22 cellular contexts compared by ENCODE assay signal in the genomic region with DNA sequence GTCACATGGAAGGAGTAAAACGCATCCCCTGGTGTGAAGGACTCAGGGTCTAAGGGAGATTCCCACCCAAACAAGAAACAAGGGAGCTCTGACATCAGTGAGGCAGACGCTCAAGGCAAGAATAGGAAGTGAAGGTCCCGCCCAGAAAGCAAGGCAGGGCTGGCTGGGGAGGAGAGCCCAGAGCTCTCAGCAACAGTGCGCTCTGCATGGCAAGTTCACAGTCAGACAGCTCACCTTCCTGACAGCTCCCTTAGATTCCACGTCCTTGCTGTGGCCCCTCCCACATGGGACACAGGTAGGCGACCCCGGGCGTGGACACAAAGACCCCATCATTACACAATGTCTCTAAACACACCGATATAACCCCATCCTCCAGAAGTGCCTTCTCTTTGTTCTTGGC.
DNase-seq lines count a peak whose midpoint lies in the region; ATAC-seq, FAIRE-seq and TF ChIP-seq lines count a peak whose summit lies in the region.
"Had no signal": no experiment of that assay in that cellular context is flagged by ENCODE, and none has a peak within 500 bp of the region (broad histone marks: within the 10 kb centered on the region; RNA-seq: fewer than 3 reads in every experiment).

No MANE protein-coding gene starts in this region.

- no peak for FAIRE-seq in kidney (lab: Jason Lieb, UNC)
- FAIRE-seq: A549, D721Med, H54 had no signal

- H3K9ac ChIP-seq in kidney (ENCODE audit: low read length in 2 of 2), result no peak overlapping the region
- H3K9ac ChIP-seq: BLaER1 treated with 17β-estradiol and CSF1 and Interleukin-3, amounts not matched to agents 10 nM and 100 nM had no signal

- H3K4me3 ChIP-seq in HEK293 (ENCODE audit: low read depth, low read length) (no peak overlapping the region), kidney (ENCODE audit: low read length in 2 of 2) (no peak overlapping the region), upper lobe of right lung (no peak overlapping the region)
- H3K4me3 ChIP-seq: A549; BLaER1 treated with 17β-estradiol and CSF1 and Interleukin-3, amounts not matched to agents 10 nM and 100 nM; MG63 had no signal

- H3K27ac ChIP-seq in HEK293 (ENCODE audit: extremely low read depth, low read depth, low read length) (no peak overlapping the region), kidney (ENCODE audit: low read depth in 2 of 2, low read length in 2 of 2) (no peak overlapping the region), upper lobe of right lung (no peak overlapping the region)
- H3K27ac ChIP-seq: A549; BLaER1 treated with 17β-estradiol and CSF1 and Interleukin-3, amounts not matched to agents 10 nM and 100 nM had no signal

- H3K9me3 ChIP-seq in HEK293 (ENCODE audit: control insufficient read depth, insufficient read depth, low read depth, low read length), result no peaks in the 10 kb centered on the region
- no peaks in the 10 kb centered on the region for H3K9me3 ChIP-seq in kidney (ENCODE audit: control insufficient read depth in 1 of 2, low read length in 2 of 2)
- H3K9me3 ChIP-seq in upper lobe of right lung, result no peaks in the 10 kb centered on the region
- H3K9me3 ChIP-seq: A549; BLaER1 treated with 17β-estradiol and CSF1 and Interleukin-3, amounts not matched to agents 10 nM and 100 nM; MG63 had no signal

- POLR2A ChIA-PET in HEK293 (lab: Yijun Ruan, JAX), result no interaction called here

- intact Hi-C loops in kidney (cut with DNase I) (no loop called here), upper lobe of right lung (cut with DNase I) (no loop called here)

- DNase-seq in ecto neural progenitor cell (ENCODE audit: low spot score) (peak; percentile 30), kidney (peak; percentile 48), upper lobe of right lung (peak; percentile 38), dermis blood vessel endothelial cell (no peak), NCI-H82 (lab: John Stamatoyannopoulos, UW) (no peak), SHP77 treated with DMSO at 0.1 percent for 48 hours (lab: John Stamatoyannopoulos, UW) (no peak)
- DNase-seq: AML-193; CD4-positive, alpha-beta T cell; HFFc6; IMR-90; KG1; MG63; NCI-H2029; NCI-H345; NCI-H510A treated with DMSO at 0.1 percent for 48 hours; Right ventricle myocardium superior; RPMI8226 had no signal

- ATAC-seq in upper lobe of right lung, result peak; percentile 7
- ATAC-seq: A549 had no signal

- H3K4me1 ChIP-seq in HEK293 (ENCODE audit: control insufficient read depth, insufficient read depth, low read length), result no peaks in the 10 kb centered on the region
- H3K4me1 ChIP-seq in kidney (ENCODE audit: control insufficient read depth in 1 of 2, insufficient read depth in 1 of 2, low read depth in 1 of 2, low read length in 2 of 2), result no peaks in the 10 kb centered on the region
- H3K4me1 ChIP-seq in upper lobe of right lung, result no peaks in the 10 kb centered on the region
- H3K4me1 ChIP-seq: A549; BLaER1 treated with 17β-estradiol and CSF1 and Interleukin-3, amounts not matched to agents 10 nM and 100 nM had no signal

- H3K36me3 ChIP-seq in HEK293 (ENCODE audit: control insufficient read depth in 2 of 2, insufficient read depth in 1 of 2, low read length in 2 of 2) (no peaks in the 10 kb centered on the region), kidney (ENCODE audit: control insufficient read depth in 1 of 2, insufficient read depth in 2 of 2, low read length in 2 of 2) (no peaks in the 10 kb centered on the region), upper lobe of right lung (no peaks in the 10 kb centered on the region)
- H3K36me3 ChIP-seq: BLaER1 treated with 17β-estradiol and CSF1 and Interleukin-3, amounts not matched to agents 10 nM and 100 nM; MG63 had no signal

- CTCF ChIA-PET in HEK293 (lab: Yijun Ruan, JAX), result no interaction called here

- no peaks in the 10 kb centered on the region for H3K27me3 ChIP-seq in upper lobe of right lung
- H3K27me3 ChIP-seq: BLaER1 treated with 17β-estradiol and CSF1 and Interleukin-3, amounts not matched to agents 10 nM and 100 nM; MG63 had no signal

- no peak for TF ChIP-seq CTCF in HEK293 (tag by site-specific recombination; IDR thresholded peaks at IDR 0.05)
- TF ChIP-seq CTCF in kidney (IDR thresholded peaks at IDR 0.05; ENCODE audit: borderline replicate concordance, extremely low read depth, insufficient read depth), result no peak
- TF ChIP-seq CTCF in upper lobe of right lung (IDR thresholded peaks at IDR 0.05), result no peak

TF ChIP-seq in HEK293, 187 proteins besides CTCF, POLR2A, EP300 and RAD21:
- no peak for TF ChIP-seq ZNF341 (tag by site-specific recombination; IDR thresholded peaks at IDR 0.05; ENCODE audit: low read depth)
- TF ChIP-seq ZBTB17 (tag by site-specific recombination; IDR thresholded peaks at IDR 0.05), result peak; percentile 25; the same call in 1 of the 2 replicates

Comparison
In these comparisons a context has a peak if more than half of its experiments do, and no peak if none do; other contexts are left out.
1. DNase-seq: peak in ecto neural progenitor cell (single experiment), kidney (single experiment) and upper lobe of right lung (single experiment); none in dermis blood vessel endothelial cell (single experiment), NCI-H82 (single experiment) and SHP77 treated with DMSO at 0.1 percent for 48 hours (single experiment).